Comparison of ENCODE assay signal across 21 cellular contexts in the genomic region with DNA sequence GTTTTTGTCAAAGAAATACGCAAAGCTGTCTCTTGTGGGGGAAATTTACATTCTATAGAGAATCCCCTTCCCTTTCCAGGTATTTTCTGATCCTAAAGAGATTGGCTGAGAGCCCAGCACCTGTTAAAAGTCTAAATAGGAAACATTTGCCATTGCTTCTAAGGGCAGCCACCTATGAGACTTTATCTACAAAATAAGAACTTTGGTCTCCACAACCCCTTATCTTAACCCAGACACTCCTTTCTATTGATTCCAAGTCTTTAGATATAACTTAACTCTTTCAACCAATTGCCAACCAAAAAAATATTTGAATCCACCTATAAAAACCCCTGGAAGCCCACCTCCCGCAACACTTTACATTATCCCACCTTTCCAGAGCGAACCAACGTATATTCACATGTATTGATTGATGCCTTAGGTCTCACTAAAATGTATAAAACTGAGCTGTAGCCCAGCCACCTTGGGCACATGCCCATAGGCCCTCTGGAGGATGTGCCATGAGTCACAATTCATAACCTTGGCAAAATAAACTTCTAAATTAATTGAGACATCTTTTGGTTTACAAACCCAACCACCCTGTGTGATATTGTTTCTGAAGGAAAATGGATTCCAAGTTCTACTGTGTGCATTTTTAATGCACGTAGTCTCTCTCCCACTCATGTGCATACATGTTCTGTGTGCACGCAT.
DNase-seq lines count a peak whose midpoint lies in the region; TF ChIP-seq lines count a peak whose summit lies in the region.
"Had no signal": no experiment of that assay in that cellular context is flagged by ENCODE, and none has a peak within 500 bp of the region (broad histone marks: within the 10 kb centered on the region; RNA-seq: fewer than 3 reads in every experiment).

No MANE protein-coding gene starts in this region.

- no peak overlapping the region for H3K4me3 Mint-ChIP-seq in immature natural killer cell
- H3K4me3 Mint-ChIP-seq: CD4-positive, CD25-positive, alpha-beta regulatory T cell had no signal

- H3K4me2 ChIP-seq in hepatocyte: no peak overlapping the region
- H3K4me2 ChIP-seq in osteoblast (ENCODE audit: insufficient read depth, low read length): no peak overlapping the region

- H3K9me2 ChIP-seq in hepatocyte (replicated peaks; ENCODE audit: insufficient read depth): no peaks in the 10 kb centered on the region

- no peak overlapping the region for H3K4me3 ChIP-seq in adrenal gland
- H3K4me3 ChIP-seq in hepatocyte: no peak overlapping the region
- no peak overlapping the region for H3K4me3 ChIP-seq in retinal pigment epithelial cell (ENCODE audit: low read length)
- no peak overlapping the region for H3K4me3 ChIP-seq in osteoblast (ENCODE audit: insufficient read depth, low read length)
- H3K4me3 ChIP-seq: GM12878, SJSA1 had no signal

- H3K9me3 ChIP-seq in adrenal gland (replicated peaks in 1 of 3) (no peaks in the 10 kb centered on the region), hepatocyte (ENCODE audit: low read depth) (no peaks in the 10 kb centered on the region), osteoblast (ENCODE audit: low read depth, low read length) (no peaks in the 10 kb centered on the region)
- H3K9me3 ChIP-seq: SJSA1 had no signal

- no peaks in the 10 kb centered on the region for H3K9me3 Mint-ChIP-seq in immature natural killer cell

- H3K4me1 ChIP-seq in adrenal gland (replicated peaks in 1 of 2) (peaks cover 11 to 19% of the 10 kb centered on the region in 2 donors), hepatocyte (ENCODE audit: insufficient read depth) (peaks cover 36% of the 10 kb centered on the region), osteoblast (ENCODE audit: insufficient read depth, low read length) (peaks cover 33% of the 10 kb centered on the region)

- whole genome bisulfite sequencing in adrenal gland, 4 donors: 77 to 80% (median 79%) methylated on average over 6 of the region's 6 CpGs
- 90% methylated on average over 6 of the region's 6 CpGs for WGBS in hepatocyte (ENCODE audit: low lambda C conversion rate, missing lambda C conversion rate)

- no peak overlapping the region for H3K27ac ChIP-seq in adrenal gland
- peak overlapping the region; percentile 49 for H3K27ac ChIP-seq in hepatocyte
- H3K27ac ChIP-seq in osteoblast (ENCODE audit: low read depth, low read length): no peak overlapping the region
- H3K27ac ChIP-seq: SJSA1 had no signal

- no peak overlapping the region for H2AFZ ChIP-seq in hepatocyte
- H2AFZ ChIP-seq in osteoblast (ENCODE audit: low read length): no peak overlapping the region

- H3K27me3 Mint-ChIP-seq in immature natural killer cell (ENCODE audit: low read depth in 3 of 3): peaks cover 2 to 3% (median 2%) of the 10 kb centered on the region in 3 donors

- H3K79me2 ChIP-seq in hepatocyte (no peaks in the 10 kb centered on the region), osteoblast (ENCODE audit: insufficient read depth, low read length) (no peaks in the 10 kb centered on the region)

- H3K27me3 ChIP-seq in adrenal gland: no peaks in the 10 kb centered on the region
- H3K27me3 ChIP-seq in hepatocyte: no peaks in the 10 kb centered on the region
- no peaks in the 10 kb centered on the region for H3K27me3 ChIP-seq in osteoblast (ENCODE audit: insufficient read depth, low read length)
- H3K27me3 ChIP-seq: SJSA1 had no signal

- no peak for TF ChIP-seq POLR2A in adrenal gland (IDR thresholded peaks at IDR 0.05)

- H3K36me3 Mint-ChIP-seq in immature natural killer cell: peaks cover 0 to 6% (median 0%) of the 10 kb centered on the region in 3 donors
- H3K36me3 Mint-ChIP-seq: CD4-positive, CD25-positive, alpha-beta regulatory T cell had no signal

- H4K20me1 ChIP-seq in hepatocyte (ENCODE audit: insufficient read depth, poor library complexity, severe bottlenecking) (no peaks in the 10 kb centered on the region), osteoblast (ENCODE audit: insufficient read depth, low read length) (no peaks in the 10 kb centered on the region)

- H3K4me1 Mint-ChIP-seq in immature natural killer cell: no peaks in the 10 kb centered on the region
- H3K4me1 Mint-ChIP-seq: CD4-positive, CD25-positive, alpha-beta regulatory T cell had no signal

- H3K27ac Mint-ChIP-seq in immature natural killer cell: no peak overlapping the region
- H3K27ac Mint-ChIP-seq: CD4-positive, CD25-positive, alpha-beta regulatory T cell had no signal

- intact Hi-C loops in adrenal gland (cut with DNase I): no loop called here

- no peak for TF ChIP-seq CTCF in adrenal gland (IDR thresholded peaks at IDR 0.05)
- no peak for TF ChIP-seq CTCF in hepatocyte (IDR thresholded peaks at IDR 0.05; ENCODE audit: poor library complexity)
- peak; percentile 4 for TF ChIP-seq CTCF in retinal pigment epithelial cell (conservative IDR thresholded peaks at IDR 0.05; ENCODE audit: low read depth, low read length)
- no peak for TF ChIP-seq CTCF in osteoblast (IDR thresholded peaks at IDR 0.05; ENCODE audit: extremely low read depth, low read depth, low read length)

- H3K36me3 ChIP-seq in adrenal gland (replicated peaks in 1 of 2): no peaks in the 10 kb centered on the region
- H3K36me3 ChIP-seq in hepatocyte (replicated peaks; ENCODE audit: insufficient read depth, low read depth): no peaks in the 10 kb centered on the region
- no peaks in the 10 kb centered on the region for H3K36me3 ChIP-seq in osteoblast (ENCODE audit: insufficient read depth, low read length)
- H3K36me3 ChIP-seq: SJSA1 had no signal

- DNase-seq in EH (ENCODE audit: low read depth): peak; percentile 18
- DNase-seq in adrenal gland: peak; percentile 32 to 63 (median 34)
- no peak for DNase-seq in hepatocyte (ENCODE audit: low spot score)
- no peak for DNase-seq in retinal pigment epithelial cell (ENCODE audit: low read depth)
- no peak for DNase-seq in osteoblast (ENCODE audit: insufficient read length, low spot score, missing footprints)
- no peak for DNase-seq in NCI-H146 treated with DMSO at 0.1 percent for 48 hours (lab: John Stamatoyannopoulos, UW; ENCODE audit: unreplicated experiment)
- no peak for DNase-seq in immature natural killer cell
- DNase-seq in 8988T: no peak
- DNase-seq: CD4-positive, CD25-positive, alpha-beta regulatory T cell; DMS79; GOT3; HCEC 1CT; KG1; MV-4-11; NCI-H1694 treated with DMSO at 0.1 percent for 48 hours; NCI-H2081 treated with DMSO at 0.1 percent for 48 hours; NCI-H2171 treated with DMSO at 0.1 percent for 48 hours; NCI-H524 treated with DMSO at 0.1 percent for 48 hours; OCI-M1 had no signal

Comparison
In these comparisons a context has a peak if more than half of its experiments do, and no peak if none do; other contexts are left out.
1. DNase-seq: peak in EH (single experiment) and adrenal gland (7 of 7); none in hepatocyte (single experiment), retinal pigment epithelial cell (single experiment), osteoblast (single experiment), NCI-H146 treated with DMSO at 0.1 percent for 48 hours (single experiment), immature natural killer cell (0 of 3) and 8988T (single experiment).